8 cellular contexts compared by ENCODE assay signal in the genomic region with DNA sequence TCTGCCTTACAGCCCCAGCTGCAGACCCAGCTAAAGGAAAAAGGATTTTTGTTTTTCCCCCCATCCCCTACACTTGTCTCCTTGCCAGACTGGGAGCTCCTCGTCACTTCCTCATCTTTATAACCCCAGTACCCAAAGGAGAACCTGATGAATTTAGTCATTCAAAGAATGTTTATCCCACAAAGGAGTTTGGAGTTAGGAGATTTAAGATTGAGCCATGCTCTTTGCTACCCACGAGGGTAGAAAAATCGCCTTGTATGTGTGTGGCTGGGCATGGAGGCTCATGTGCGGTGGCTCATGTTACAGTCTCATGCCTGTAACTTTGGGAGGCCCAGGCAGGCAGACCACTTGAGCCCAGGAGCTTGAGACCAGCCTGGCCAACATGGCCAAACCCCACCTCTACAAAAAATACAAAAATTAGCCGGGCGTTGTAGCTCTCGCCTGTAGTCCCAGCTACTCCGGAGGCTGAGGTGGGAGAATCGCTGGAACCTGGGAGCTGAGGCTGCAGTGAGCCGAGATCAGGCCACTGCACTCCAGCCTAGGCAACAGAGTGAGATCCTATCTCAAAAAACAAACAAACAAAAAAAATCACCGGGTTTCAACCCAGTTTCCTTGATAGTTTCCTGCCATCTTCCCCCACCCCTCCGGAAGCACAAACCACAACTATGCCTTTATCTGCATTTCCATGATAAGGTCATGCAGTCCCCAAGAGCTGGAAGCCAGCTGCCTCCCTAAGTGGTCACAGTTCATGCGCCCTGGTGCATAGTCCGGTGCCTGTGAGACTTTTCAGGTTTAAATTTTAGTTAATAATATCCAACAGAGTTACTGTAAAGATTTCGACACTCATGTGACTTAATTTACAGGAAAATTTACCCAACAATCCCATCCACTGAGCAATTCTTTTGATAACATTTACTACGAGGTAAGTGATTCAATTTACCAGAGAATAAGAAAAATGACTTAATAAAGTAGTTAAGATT. TPM values are rescaled to one million over a fixed set of nuclear protein-coding genes. Genes with fewer than 3 reads are reported as not detected.
DNase-seq lines count a peak whose midpoint lies in the region; ATAC-seq and TF ChIP-seq lines count a peak whose summit lies in the region.

No MANE protein-coding gene starts in this region.

- no peaks in the 10 kb centered on the region for H3K9me3 Mint-ChIP-seq in T-helper 2 cell treated with Interferon-gamma antibody and Interleukin-4, amounts not matched to agents 5 μg/mL and 100 μg/mL, for 36 hours
- H3K9me3 Mint-ChIP-seq in osteocyte (ENCODE audit: unreplicated experiment), result no peaks in the 10 kb centered on the region

- peak overlapping the region; percentile 99 for H3K27ac Mint-ChIP-seq in T-helper 2 cell treated with Interferon-gamma antibody and Interleukin-4, amounts not matched to agents 5 μg/mL and 100 μg/mL, for 36 hours
- H3K27ac Mint-ChIP-seq in osteocyte (ENCODE audit: unreplicated experiment), result peak overlapping the region; percentile 94

- intact Hi-C loops in dorsolateral prefrontal cortex (cut with DNase I), result loop anchor here (5.0 to 10.0 kb wide), 5 partner anchors 57 to 1537 kb away; a partner anchor contains a TSS

- peaks cover 4% of the 10 kb centered on the region for H3K36me3 Mint-ChIP-seq in T-helper 2 cell treated with Interferon-gamma antibody and Interleukin-4, amounts not matched to agents 5 μg/mL and 100 μg/mL, for 36 hours (ENCODE audit: low read depth)
- H3K36me3 Mint-ChIP-seq in osteocyte (ENCODE audit: unreplicated experiment), result peaks cover 3% of the 10 kb centered on the region

- ATAC-seq in HG03097 (IDR thresholded peaks at IDR 0.05; ENCODE audit: low FRiP score, unreplicated experiment), result no peak

- peak overlapping the region in 28 of 59 donors; percentile 2 to 94 (median 84) for H3K4me3 ChIP-seq in dorsolateral prefrontal cortex

- no peaks in the 10 kb centered on the region for H3K27me3 Mint-ChIP-seq in T-helper 2 cell treated with Interferon-gamma antibody and Interleukin-4, amounts not matched to agents 5 μg/mL and 100 μg/mL, for 36 hours (ENCODE audit: low read depth)
- H3K27me3 Mint-ChIP-seq in osteocyte (ENCODE audit: unreplicated experiment), result no peaks in the 10 kb centered on the region

- TF ChIP-seq CTCF in dorsolateral prefrontal cortex (IDR thresholded peaks at IDR 0.05 in 54 of 56, conservative IDR thresholded peaks at IDR 0.05 in 2 of 56; ENCODE audit: low read depth in 1 of 56, partially characterized antibody in 56 of 56) (no peak), osteocyte (IDR thresholded peaks at IDR 0.05) (no peak)

- H3K27ac ChIP-seq in dorsolateral prefrontal cortex, result peak overlapping the region in 53 of 59 donors; percentile 1 to 99 (median 95)

- no peaks in the 10 kb centered on the region for H3K27me3 ChIP-seq in dorsolateral prefrontal cortex

- H3K4me1 Mint-ChIP-seq in T-helper 2 cell treated with Interferon-gamma antibody and Interleukin-4, amounts not matched to agents 5 μg/mL and 100 μg/mL, for 36 hours (ENCODE audit: low read depth), result peaks cover 30% of the 10 kb centered on the region
- H3K4me1 Mint-ChIP-seq in osteocyte (ENCODE audit: unreplicated experiment), result peaks cover 48% of the 10 kb centered on the region

- DNase-seq in activated naive CD4-positive, alpha-beta T cell treated with Interleukin-2 at 50 U/mL for 16 hours, result peak; percentile 29
- DNase-seq in activated naive CD4-positive, alpha-beta T cell treated with anti-CD3 and anti-CD28 coated beads, Interleukin-2, amount 50 U/mL, for 16 hours, result no peak
- peak; percentile 32 for DNase-seq in T-helper 2 cell treated with Interferon-gamma antibody and Interleukin-4, amounts not matched to agents 5 μg/mL and 100 μg/mL, for 36 hours (ENCODE audit: low spot score)
- no peak for DNase-seq in dorsolateral prefrontal cortex
- no peak for DNase-seq in osteocyte (ENCODE audit: extremely low spot score, unreplicated experiment)
- DNase-seq in D341Med (ENCODE audit: low spot score), result no peak
- no peak for DNase-seq in medulla oblongata (ENCODE audit: extremely low spot score)

- peak overlapping the region; percentile 98 for H3K4me3 Mint-ChIP-seq in T-helper 2 cell treated with Interferon-gamma antibody and Interleukin-4, amounts not matched to agents 5 μg/mL and 100 μg/mL, for 36 hours
- peak overlapping the region; percentile 89 for H3K4me3 Mint-ChIP-seq in osteocyte (ENCODE audit: unreplicated experiment)

RNA-seq across cellular contexts. Expression of a gene that starts 1.5 kb away (rescaled TPM):
- total RNA-seq in dorsolateral prefrontal cortex, result 10 to 100 TPM; 16.8 to 37.2 (median 26.7) TPM
- total RNA-seq in osteocyte, result 45.8 and 54.0 TPM in 2 replicates

RNA-seq across cellular contexts. Expression of a gene that starts 7.1 kb away (rescaled TPM):
- total RNA-seq in dorsolateral prefrontal cortex (10 to 100 TPM; 14.6 to 37.3 (median 24.4) TPM), osteocyte (44.4 and 46.0 TPM in 2 replicates)

RNA-seq across cellular contexts. Expression of a gene that starts 59.2 kb away (rescaled TPM):
- total RNA-seq in dorsolateral prefrontal cortex, result 100 to 1,000 TPM in 100 of 120 experiments, 10 to 100 TPM in 20; 57.5 to 171 (median 125) TPM
- 25.6 and 27.7 TPM in 2 replicates for total RNA-seq in osteocyte

Comparison
In these comparisons a context has a peak if more than half of its experiments do, and no peak if none do; other contexts are left out.
1. DNase-seq: peak in activated naive CD4-positive, alpha-beta T cell treated with Interleukin-2 at 50 U/mL for 16 hours (single experiment) and T-helper 2 cell treated with Interferon-gamma antibody and Interleukin-4, amounts not matched to agents 5 μg/mL and 100 μg/mL, for 36 hours (single experiment); none in activated naive CD4-positive, alpha-beta T cell treated with anti-CD3 and anti-CD28 coated beads, Interleukin-2, amount 50 U/mL, for 16 hours (single experiment), dorsolateral prefrontal cortex (0 of 10), osteocyte (single experiment), D341Med (single experiment) and medulla oblongata (single experiment).